13 cellular contexts compared by ENCODE assay signal in the genomic region with DNA sequence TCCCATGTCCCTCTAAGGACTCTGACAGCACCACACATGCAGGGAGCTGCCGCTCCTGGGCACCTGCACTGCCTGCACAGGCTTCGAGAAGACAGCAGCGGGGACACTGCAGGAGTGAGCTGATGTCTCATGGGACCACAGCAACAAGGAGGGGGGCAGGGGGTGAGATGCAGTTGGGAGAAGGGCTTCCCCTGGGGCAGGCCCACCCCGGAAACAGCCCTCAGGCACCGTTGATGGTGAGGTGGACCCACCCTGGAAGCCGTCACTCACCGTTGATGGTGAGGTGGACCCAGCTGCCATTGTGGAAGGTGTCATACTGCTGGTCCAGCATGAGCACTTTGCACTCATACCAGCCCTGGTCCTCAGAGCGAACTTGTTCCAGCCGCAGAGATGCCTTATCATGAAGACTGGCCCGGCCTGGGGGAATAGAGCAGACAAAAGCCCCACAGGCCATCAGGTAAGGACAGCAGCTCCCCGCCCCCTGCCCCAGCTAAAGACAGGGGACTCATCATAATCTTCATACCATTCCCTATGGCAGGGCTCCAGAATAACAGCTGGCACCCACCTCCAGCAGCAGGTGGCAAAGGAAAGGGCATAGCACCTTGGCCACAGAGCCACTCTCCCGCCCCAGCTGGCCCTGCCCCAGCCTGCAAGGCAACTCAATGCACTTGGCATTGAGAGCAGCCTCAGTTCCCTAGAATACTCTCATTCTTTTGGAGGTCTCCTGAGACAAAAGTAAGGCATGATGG. TPM values are rescaled to one million over a fixed set of nuclear protein-coding genes. Genes with fewer than 3 reads are reported as not detected.
DNase-seq lines count a peak whose midpoint lies in the region; ATAC-seq and TF ChIP-seq lines count a peak whose summit lies in the region.
"Had no signal": no experiment of that assay in that cellular context is flagged by ENCODE, and none has a peak within 500 bp of the region (broad histone marks: within the 10 kb centered on the region; RNA-seq: fewer than 3 reads in every experiment).

No MANE protein-coding gene starts in this region.

- no peaks in the 10 kb centered on the region for H3K9me3 ChIP-seq in BLaER1 treated with 17β-estradiol and CSF1 and Interleukin-3, amounts not matched to agents 10 nM and 100 nM (replicated peaks in 1 of 11)
- H3K9me3 ChIP-seq in T-helper 17 cell (ENCODE audit: control insufficient read depth, low read length, poor library complexity, severe bottlenecking): no peaks in the 10 kb centered on the region

- 0 out of 22 replicates have a peak overlapping the region, but pooled peaks of 1 of the 11 experiments have one; percentile 4 for H3K9ac ChIP-seq in BLaER1 treated with 17β-estradiol and CSF1 and Interleukin-3, amounts not matched to agents 10 nM and 100 nM
- H3K9ac ChIP-seq: neural progenitor cell had no signal

- no peak for TF ChIP-seq CTCF in endothelial cell (IDR thresholded peaks at IDR 0.05; ENCODE audit: unreplicated experiment)

- no peaks in the 10 kb centered on the region for H3K9me3 Mint-ChIP-seq in T-helper 2 cell treated with Interferon-gamma antibody and Interleukin-4, amounts not matched to agents 5 μg/mL and 100 μg/mL, for 36 hours
- no peaks in the 10 kb centered on the region for H3K9me3 Mint-ChIP-seq in endothelial cell (ENCODE audit: unreplicated experiment)

- peak overlapping the region; percentile 99 for H3K27ac Mint-ChIP-seq in T-helper 2 cell treated with Interferon-gamma antibody and Interleukin-4, amounts not matched to agents 5 μg/mL and 100 μg/mL, for 36 hours
- H3K27ac Mint-ChIP-seq in T-helper 17 cell: peak overlapping the region; percentile 96
- no peak overlapping the region for H3K27ac Mint-ChIP-seq in endothelial cell (ENCODE audit: unreplicated experiment)
- H3K27ac Mint-ChIP-seq: neural progenitor cell had no signal

- H3K27ac ChIP-seq in BLaER1 treated with 17β-estradiol and CSF1 and Interleukin-3, amounts not matched to agents 10 nM and 100 nM: no peak overlapping the region
- H3K27ac ChIP-seq: neural progenitor cell had no signal

- H3K4me1 ChIP-seq in BLaER1 treated with 17β-estradiol and CSF1 and Interleukin-3, amounts not matched to agents 10 nM and 100 nM: peaks cover 28 to 62% (median 51%) of the 10 kb centered on the region in 10 experiments

- H3K27me3 Mint-ChIP-seq in T-helper 2 cell treated with Interferon-gamma antibody and Interleukin-4, amounts not matched to agents 5 μg/mL and 100 μg/mL, for 36 hours (ENCODE audit: low read depth): no peaks in the 10 kb centered on the region
- H3K27me3 Mint-ChIP-seq in T-helper 17 cell (no peaks in the 10 kb centered on the region), endothelial cell (ENCODE audit: unreplicated experiment) (peaks cover 14% of the 10 kb centered on the region)

- H3K36me3 Mint-ChIP-seq in T-helper 2 cell treated with Interferon-gamma antibody and Interleukin-4, amounts not matched to agents 5 μg/mL and 100 μg/mL, for 36 hours (ENCODE audit: low read depth): peaks cover 57% of the 10 kb centered on the region
- H3K36me3 Mint-ChIP-seq in T-helper 17 cell (ENCODE audit: low read depth) (peaks cover 3% of the 10 kb centered on the region), endothelial cell (ENCODE audit: low read depth, unreplicated experiment) (peaks cover 19% of the 10 kb centered on the region)

- peaks cover 0 to 45% (median 17%) of the 10 kb centered on the region in 11 experiments; a peak in 14 of 22 replicates for H4K20me1 ChIP-seq in BLaER1 treated with 17β-estradiol and CSF1 and Interleukin-3, amounts not matched to agents 10 nM and 100 nM

- H3K4me2 ChIP-seq in BLaER1 treated with 17β-estradiol and CSF1 and Interleukin-3, amounts not matched to agents 10 nM and 100 nM: peak overlapping the region; percentile 26 to 79 (median 65); a peak in 19 of 22 replicates
- H3K4me2 ChIP-seq: neural progenitor cell had no signal

- DNase-seq in T-helper 2 cell treated with Interferon-gamma antibody and Interleukin-4, amounts not matched to agents 5 μg/mL and 100 μg/mL, for 36 hours (ENCODE audit: low spot score): no peak
- DNase-seq in T-helper 2 cell (no peak), T-helper 17 cell (no peak), endothelial cell (ENCODE audit: low spot score) (no peak)
- no peak for DNase-seq in stimulated activated CD4-positive, alpha-beta T cell treated with anti-CD3 and anti-CD28 coated beads, Interleukin-2, amount 100 ng/mL, for 48 hours
- DNase-seq in stimulated activated CD4-positive, alpha-beta T cell treated with anti-CD3 and anti-CD28 coated beads, Interleukin-12 subunit alpha, Interleukin-12 subunit beta, amount 100 ng/mL, for 4 hours: no peak
- DNase-seq: EL, KBM-7, kidney glomerular epithelial cell, NCI-H82 had no signal

- no peaks in the 10 kb centered on the region for H3K27me3 ChIP-seq in BLaER1 treated with 17β-estradiol and CSF1 and Interleukin-3, amounts not matched to agents 10 nM and 100 nM
- H3K27me3 ChIP-seq: neural progenitor cell had no signal

- H3K4me3 Mint-ChIP-seq in T-helper 2 cell treated with Interferon-gamma antibody and Interleukin-4, amounts not matched to agents 5 μg/mL and 100 μg/mL, for 36 hours: peak overlapping the region; percentile 96
- H3K4me3 Mint-ChIP-seq in T-helper 17 cell (peak overlapping the region; percentile 97), endothelial cell (ENCODE audit: unreplicated experiment) (peak overlapping the region; percentile 22)
- H3K4me3 Mint-ChIP-seq: neural progenitor cell had no signal

- H3K36me3 ChIP-seq in BLaER1 treated with 17β-estradiol and CSF1 and Interleukin-3, amounts not matched to agents 10 nM and 100 nM: no peaks in the 10 kb centered on the region
- H3K36me3 ChIP-seq: neural progenitor cell had no signal

- ATAC-seq in T-helper 17 cell: no peak
- ATAC-seq in GM19023 (IDR thresholded peaks at IDR 0.05; ENCODE audit: unreplicated experiment): no peak

- peaks cover 72% of the 10 kb centered on the region for H3K4me1 Mint-ChIP-seq in T-helper 2 cell treated with Interferon-gamma antibody and Interleukin-4, amounts not matched to agents 5 μg/mL and 100 μg/mL, for 36 hours (ENCODE audit: low read depth)
- H3K4me1 Mint-ChIP-seq in T-helper 17 cell: peaks cover 62% of the 10 kb centered on the region
- H3K4me1 Mint-ChIP-seq in endothelial cell (ENCODE audit: unreplicated experiment): peaks cover 22% of the 10 kb centered on the region

- H3K4me3 ChIP-seq in BLaER1 treated with 17β-estradiol and CSF1 and Interleukin-3, amounts not matched to agents 10 nM and 100 nM: no peak overlapping the region
- H3K4me3 ChIP-seq: neural progenitor cell had no signal

RNA-seq across cellular contexts. Expression of a gene that starts 12.6 kb away (rescaled TPM):
- total RNA-seq in T-helper 17 cell (10 to 100 TPM; 43.8 to 52.9 TPM), endothelial cell (ENCODE audit: unreplicated experiment) (6.6 TPM)

Comparison
In these comparisons a context has a peak if more than half of its experiments do, and no peak if none do; other contexts are left out.
1. H3K4me3 Mint-ChIP-seq: peak in every context shown above with its lines; median percentile 97 in T-helper 17 cell; 96 in T-helper 2 cell treated with Interferon-gamma antibody and Interleukin-4, amounts not matched to agents 5 μg/mL and 100 μg/mL, for 36 hours; 22 in endothelial cell.